In genomic region chr2:100235098-100235497, GRCh38 we compare ENCODE assay signal across 8 cellular contexts.
DNase-seq lines count a peak whose midpoint lies in the region; ATAC-seq lines count a peak whose summit lies in the region.

No MANE protein-coding gene starts in this region.

- WGBS in right cardiac atrium = 72% methylated on average over 16 of the region's 16 CpGs

- H3K4me1 ChIP-seq in right cardiac atrium (ENCODE audit: control insufficient read depth, insufficient read depth, low read length) = no peaks in the 10 kb centered on the region

- peak overlapping the region; percentile 70 for H3K27ac Mint-ChIP-seq in activated CD8-positive, alpha-beta T cell treated with anti-CD3 and anti-CD28 coated beads, Interleukin-2, amount 10 ng/mL, durations not matched to agents 7 days and 5 days

- no peak overlapping the region for H3K4me3 ChIP-seq in right cardiac atrium (ENCODE audit: low read length)

- H3K4me3 Mint-ChIP-seq in activated CD8-positive, alpha-beta T cell treated with anti-CD3 and anti-CD28 coated beads, Interleukin-2, amount 10 ng/mL, durations not matched to agents 7 days and 5 days = peak overlapping the region; percentile 6

- no peak overlapping the region for H3K27ac ChIP-seq in right cardiac atrium (ENCODE audit: low read length)

- H3K9me3 ChIP-seq in right cardiac atrium (ENCODE audit: control insufficient read depth, low read length) = no peaks in the 10 kb centered on the region

- intact Hi-C loops in cardiac septum (cut with DNase I) (no loop called here), right cardiac atrium (cut with DNase I) (no loop called here), sciatic nerve (cut with DNase I) (no loop called here)

- no peaks in the 10 kb centered on the region for H3K9me3 Mint-ChIP-seq in activated CD8-positive, alpha-beta T cell treated with anti-CD3 and anti-CD28 coated beads, Interleukin-2, amount 10 ng/mL, durations not matched to agents 7 days and 5 days (ENCODE audit: insufficient read depth)

- ATAC-seq in right cardiac atrium = no peak
- peak; percentile 93 for ATAC-seq in HG03196 (IDR thresholded peaks at IDR 0.05; ENCODE audit: unreplicated experiment)
- ATAC-seq in activated CD8-positive, alpha-beta T cell treated with anti-CD3 and anti-CD28 coated beads, Interleukin-2, amount 10 ng/mL, durations not matched to agents 7 days and 5 days = peak; percentile 84
- ATAC-seq in sciatic nerve = peak; percentile 72

- DNase-seq in cardiac septum (ENCODE audit: low spot score) (peak; percentile 75), right cardiac atrium (no peak), sciatic nerve (ENCODE audit: low spot score) (peak; percentile 61), GF-D8 (lab: John Stamatoyannopoulos, UW) (no peak), T1000 (lab: John Stamatoyannopoulos, UW) (no peak), CD1c-positive myeloid dendritic cell (ENCODE audit: extremely low spot score) (no peak)
- peak; percentile 64 for DNase-seq in activated CD8-positive, alpha-beta T cell treated with anti-CD3 and anti-CD28 coated beads, Interleukin-2, amount 10 ng/mL, durations not matched to agents 7 days and 5 days

- H3K27me3 Mint-ChIP-seq in activated CD8-positive, alpha-beta T cell treated with anti-CD3 and anti-CD28 coated beads, Interleukin-2, amount 10 ng/mL, durations not matched to agents 7 days and 5 days (ENCODE audit: low read depth) = no peaks in the 10 kb centered on the region

- H3K27me3 ChIP-seq in right cardiac atrium (ENCODE audit: control insufficient read depth, insufficient read depth) = no peaks in the 10 kb centered on the region

- POLR2A ChIA-PET in activated CD8-positive, alpha-beta T cell treated with anti-CD3 and anti-CD28 coated beads, Interleukin-2, amount 10 ng/mL, durations not matched to agents 7 days and 5 days (lab: Charles Lee) = interaction anchor here (0.6 to 0.9 kb wide), 3 partner anchors 14 to 93 kb away, joined by 3 to 5 read pairs (median 3); partner anchors contain the start of gene AFF3

- H3K4me1 Mint-ChIP-seq in activated CD8-positive, alpha-beta T cell treated with anti-CD3 and anti-CD28 coated beads, Interleukin-2, amount 10 ng/mL, durations not matched to agents 7 days and 5 days (ENCODE audit: low read depth) = peaks cover 22% of the 10 kb centered on the region

- CTCF ChIA-PET in activated CD8-positive, alpha-beta T cell treated with anti-CD3 and anti-CD28 coated beads, Interleukin-2, amount 10 ng/mL, durations not matched to agents 7 days and 5 days (lab: Charles Lee) = interaction anchor here (0.7 to 3.2 kb wide), 5 partner anchors 11 to 675 kb away, joined by 3 to 21 read pairs (median 6); no protein-coding TSS in a partner anchor

- H3K36me3 Mint-ChIP-seq in activated CD8-positive, alpha-beta T cell treated with anti-CD3 and anti-CD28 coated beads, Interleukin-2, amount 10 ng/mL, durations not matched to agents 7 days and 5 days (ENCODE audit: low read depth) = no peaks in the 10 kb centered on the region

Comparison
In these comparisons a context has a peak if more than half of its experiments do, and no peak if none do; other contexts are left out.
1. DNase-seq: peak in cardiac septum (single experiment), activated CD8-positive, alpha-beta T cell treated with anti-CD3 and anti-CD28 coated beads, Interleukin-2, amount 10 ng/mL, durations not matched to agents 7 days and 5 days (single experiment) and sciatic nerve (single experiment); none in right cardiac atrium (0 of 3), GF-D8 (single experiment), T1000 (single experiment) and CD1c-positive myeloid dendritic cell (single experiment).
2. ATAC-seq: peak in HG03196 (single experiment), activated CD8-positive, alpha-beta T cell treated with anti-CD3 and anti-CD28 coated beads, Interleukin-2, amount 10 ng/mL, durations not matched to agents 7 days and 5 days (single experiment) and sciatic nerve (single experiment); none in right cardiac atrium (0 of 2).